14 cellular contexts compared by ENCODE assay signal in the genomic region with DNA sequence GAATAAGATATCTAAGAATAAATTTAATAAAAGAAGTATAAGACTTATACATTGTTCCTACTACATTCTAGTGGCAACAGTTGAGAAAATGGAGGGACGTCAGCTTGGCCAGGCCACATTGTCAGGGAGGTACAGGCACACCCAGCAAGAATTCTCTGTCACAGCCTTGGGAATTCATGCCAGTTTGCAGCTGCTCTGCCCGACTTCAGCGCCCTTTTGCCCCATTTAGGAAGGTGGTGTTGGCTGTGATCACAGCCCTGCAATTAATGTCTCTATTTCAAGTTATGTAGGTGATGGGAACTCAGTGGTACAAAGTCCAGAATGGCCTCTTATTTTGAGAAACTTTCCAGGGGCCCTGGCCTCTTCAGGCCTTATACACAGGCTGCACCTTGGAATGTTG. TPM values are rescaled to one million over a fixed set of nuclear protein-coding genes. Genes with fewer than 3 reads are reported as not detected.
DNase-seq lines count a peak whose midpoint lies in the region; ATAC-seq and TF ChIP-seq lines count a peak whose summit lies in the region.
"Had no signal": no experiment of that assay in that cellular context is flagged by ENCODE, and none has a peak within 500 bp of the region (broad histone marks: within the 10 kb centered on the region; RNA-seq: fewer than 3 reads in every experiment).

No MANE protein-coding gene starts in this region.

- TF ChIP-seq CTCF in ascending aorta (IDR thresholded peaks at IDR 0.05) (no peak), tibial artery (IDR thresholded peaks at IDR 0.05) (no peak)

- no peak overlapping the region for H2AFZ ChIP-seq in trophoblast cell (ENCODE audit: insufficient read depth, low read length, poor library complexity)
- H2AFZ ChIP-seq: GM23338 had no signal

- no peak overlapping the region for H2BK120ac ChIP-seq in trophoblast cell (ENCODE audit: insufficient read depth, low read length, poor library complexity)

- no peak overlapping the region for H3K9ac ChIP-seq in trophoblast cell (ENCODE audit: low read length)

- peak overlapping the region; percentile 26 for H4K91ac ChIP-seq in trophoblast cell (ENCODE audit: low read depth, low read length)

- H4K12ac ChIP-seq in trophoblast cell (ENCODE audit: low read depth, low read length), result no peak overlapping the region

- H3K79me2 ChIP-seq in trophoblast cell (ENCODE audit: control insufficient read depth, insufficient read depth, low read length, poor library complexity), result peaks cover 2% of the 10 kb centered on the region

- H3K36me3 ChIP-seq in ascending aorta (peaks cover 0 to 4% of the 10 kb centered on the region in 2 donors), esophagus (ENCODE audit: control insufficient read depth in 2 of 2, insufficient read depth in 2 of 2, low read length in 1 of 2) (no peaks in the 10 kb centered on the region), trophoblast cell (ENCODE audit: control insufficient read depth in 1 of 2, insufficient read depth in 2 of 2, low read length in 2 of 2) (peaks cover 0 to 1% of the 10 kb centered on the region in 2 experiments), tibial artery (no peaks in the 10 kb centered on the region)

- H3K4me1 ChIP-seq in ascending aorta (peaks cover 6 to 23% of the 10 kb centered on the region in 2 donors), esophagus (ENCODE audit: control insufficient read depth in 2 of 2, insufficient read depth in 2 of 2, low read length in 1 of 2) (peaks cover 4 to 28% of the 10 kb centered on the region in 2 donors), trophoblast cell (ENCODE audit: control insufficient read depth in 1 of 2, insufficient read depth in 2 of 2, low read length in 2 of 2) (peaks cover 15 to 26% of the 10 kb centered on the region in 2 experiments), tibial artery (peaks cover 0 to 64% (median 39%) of the 10 kb centered on the region in 4 donors)

- H2AK5ac ChIP-seq in trophoblast cell (ENCODE audit: low read length), result peak overlapping the region; percentile 75

- 72 to 89% methylated on average over 3 of the region's 3 CpGs for WGBS in esophagus, 2 donors
- WGBS in trophoblast cell (ENCODE audit: extremely low coverage, insufficient coverage, insufficient read length), result no CpG with 5 or more reads among the region's 3 CpGs

- H3K27ac ChIP-seq in ascending aorta (peak overlapping the region; percentile 67 to 72), esophagus (ENCODE audit: low read depth in 2 of 2, low read length in 1 of 2) (peak overlapping the region; percentile 2 to 84), trophoblast cell (ENCODE audit: low read depth, low read length) (no peak overlapping the region), tibial artery (peak overlapping the region; percentile 66 to 98)
- H3K27ac ChIP-seq: SK-N-MC had no signal

- no peak overlapping the region for H3K4ac ChIP-seq in trophoblast cell (ENCODE audit: low read depth, low read length)

- peaks cover 4 to 26% of the 10 kb centered on the region in 2 donors for H3K9me3 ChIP-seq in ascending aorta
- peaks cover 0 to 3% of the 10 kb centered on the region in 2 donors for H3K9me3 ChIP-seq in esophagus (ENCODE audit: control insufficient read depth in 2 of 2, insufficient read depth in 1 of 2, low read depth in 1 of 2, low read length in 1 of 2)
- peaks cover 6% of the 10 kb centered on the region for H3K9me3 ChIP-seq in trophoblast cell (ENCODE audit: insufficient read depth, low read depth, low read length)
- H3K9me3 ChIP-seq in tibial artery, result peaks cover 0 to 13% (median 0%) of the 10 kb centered on the region in 3 donors

- H3K18ac ChIP-seq in trophoblast cell (ENCODE audit: low read length), result no peak overlapping the region

- no peak overlapping the region for H2BK5ac ChIP-seq in trophoblast cell (ENCODE audit: low read depth, low read length, poor library complexity)

- no peak overlapping the region for H3K4me3 ChIP-seq in ascending aorta
- no peak overlapping the region for H3K4me3 ChIP-seq in esophagus (ENCODE audit: low read depth in 1 of 2, low read length in 2 of 2)
- H3K4me3 ChIP-seq in trophoblast cell (ENCODE audit: low read depth, low read length), result no peak overlapping the region
- no peak overlapping the region for H3K4me3 ChIP-seq in tibial artery
- H3K4me3 ChIP-seq: GM23338, SK-N-MC had no signal

- no peak overlapping the region for H3K23ac ChIP-seq in trophoblast cell (ENCODE audit: low read length)

- ATAC-seq in HG03095 (IDR thresholded peaks at IDR 0.05; ENCODE audit: unreplicated experiment), result no peak
- ATAC-seq: CD8-positive, alpha-beta T cell; GM23338 had no signal

- DNase-seq in ascending aorta (ENCODE audit: low spot score in 2 of 2), result no peak
- no peak for DNase-seq in trophoblast cell
- DNase-seq in tibial artery, result no peak
- no peak for DNase-seq in AG08395 (ENCODE audit: low spot score)
- no peak for DNase-seq in NCI-H2227 (lab: John Stamatoyannopoulos, UW; ENCODE audit: unreplicated experiment)
- DNase-seq: CD8-positive, alpha-beta T cell; GF-D8; NCI-H1417; NCI-H2029; NCI-H510A treated with DMSO at 0.1 percent for 48 hours had no signal

- H3K27me3 ChIP-seq in ascending aorta (no peaks in the 10 kb centered on the region), esophagus (ENCODE audit: control insufficient read depth in 1 of 2, insufficient read depth in 2 of 2, low read length in 2 of 2) (no peaks in the 10 kb centered on the region), trophoblast cell (ENCODE audit: insufficient read depth, low read length) (no peaks in the 10 kb centered on the region), tibial artery (no peaks in the 10 kb centered on the region)

- H4K8ac ChIP-seq in trophoblast cell (ENCODE audit: low read depth, low read length), result no peak overlapping the region

- H3K14ac ChIP-seq in trophoblast cell (ENCODE audit: low read length), result no peak overlapping the region

- intact Hi-C loops in ascending aorta (cut with DNase I), result no loop called here
- intact Hi-C loops in tibial artery (cut with DNase I; ENCODE audit: low total_unique reads), result no loop called here

- no peak overlapping the region for H3K4me2 ChIP-seq in trophoblast cell (ENCODE audit: low read length)
- H3K4me2 ChIP-seq: GM23338 had no signal

- H3K79me1 ChIP-seq in trophoblast cell (ENCODE audit: low read length), result peaks cover 19% of the 10 kb centered on the region

- H2BK12ac ChIP-seq in trophoblast cell (ENCODE audit: low read length), result peak overlapping the region; percentile 63

RNA-seq across cellular contexts. Expression of gene AMOTL2, which starts 26.7 kb away (rescaled TPM):
- total RNA-seq in ascending aorta, result 156 TPM
- 10 to 100 TPM; 21.2 to 23.2 TPM for polyA plus RNA-seq in esophagus
- polyA plus RNA-seq in trophoblast cell (2013), result 83.2 and 85.9 TPM in 2 replicates
- total RNA-seq: CD8-positive, alpha-beta T cell had no signal
